Comparison of ENCODE assay signal across 27 cellular contexts in genomic region chr6:151414641-151415260, GRCh38.
"Had no signal": no experiment of that assay in that cellular context is flagged by ENCODE, and none has a peak within 500 bp of the region (broad histone marks: within the 10 kb centered on the region; RNA-seq: fewer than 3 reads in every experiment).

No MANE protein-coding gene starts in this region.

- H3K27me3 ChIP-seq: adrenal gland, body of pancreas, esophagus squamous epithelium, heart right ventricle, left lung, pancreas, tibial nerve had no signal

- H3K9me3 ChIP-seq: body of pancreas, esophagus squamous epithelium, heart right ventricle, left lung, lower lobe of right lung, pancreas, prostate gland, tibial nerve had no signal

- H3K27ac Mint-ChIP-seq: activated CD4-positive, alpha-beta memory T cell treated with anti-CD3 and anti-CD28 coated beads, Interleukin-2, amount 10 ng/mL, durations not matched to agents 7 days and 5 days; stimulated activated memory B cell treated with anti-CD40 and anti-IgM and Interleukin-4, amounts not matched to agents 10 μg/mL and 1 μg/mL and 100 μg/mL, for 72 hours had no signal

- H3K4me3 Mint-ChIP-seq: activated CD4-positive, alpha-beta memory T cell treated with anti-CD3 and anti-CD28 coated beads, Interleukin-2, amount 10 ng/mL, durations not matched to agents 7 days and 5 days; activated CD4-positive, alpha-beta T cell treated with anti-CD3 and anti-CD28 coated beads, Interleukin-2, amount 10 ng/mL, durations not matched to agents 7 days and 5 days; activated T-cell treated with anti-CD3 and anti-CD28 coated beads, Interleukin-2, amount 50 U/mL, for 4 hours; stimulated activated memory B cell treated with anti-CD40 and anti-IgM and Interleukin-4, amounts not matched to agents 10 μg/mL and 1 μg/mL and 100 μg/mL, for 72 hours had no signal

- H3K27ac ChIP-seq: adrenal gland, body of pancreas, epithelial cell of prostate, esophagus squamous epithelium, heart right ventricle, left lung, lower lobe of right lung, pancreas, prostate gland, tibial nerve had no signal

- H3K4me2 ChIP-seq: smooth muscle cell had no signal

- H3K4me1 ChIP-seq: adrenal gland, body of pancreas, esophagus squamous epithelium, heart right ventricle, left lung, lower lobe of right lung, pancreas, prostate gland, tibial nerve had no signal

- DNase-seq: activated CD4-positive, alpha-beta memory T cell treated with anti-CD3 and anti-CD28 coated beads, Interleukin-2, amount 10 ng/mL, durations not matched to agents 7 days and 5 days; activated CD4-positive, alpha-beta T cell treated with anti-CD3 and anti-CD28 coated beads, Interleukin-2, amount 10 ng/mL, durations not matched to agents 7 days and 5 days; activated CD4-positive, CD25-positive, alpha-beta regulatory T cell treated with anti-CD3 and anti-CD28 coated beads, Interleukin-2, amount 50 U/mL, for 72 hours; activated CD8-positive, alpha-beta memory T cell treated with anti-CD3 and anti-CD28 coated beads, Interleukin-2, amount 50 U/mL, for 48 hours; activated naive CD4-positive, alpha-beta T cell; activated T-cell treated with anti-CD3 and anti-CD28 coated beads, Interleukin-2, amount 50 U/mL, for 4 hours; adrenal gland; aorta; body of pancreas; dermis blood vessel endothelial cell; effector CD4-positive, alpha-beta T cell; esophagus squamous epithelium; foreskin melanocyte; heart right ventricle; left lung; lower lobe of right lung; mesenchymal stem cell; pancreas; stimulated activated CD4-positive, alpha-beta T cell treated with anti-CD3 and anti-CD28 coated beads, Interleukin-1b, Interleukin-23, amount 100 ng/mL, for 48 hours; stimulated activated CD4-positive, alpha-beta T cell treated with anti-CD3 and anti-CD28 coated beads, Interleukin-4, amount 100 ng/mL, for 4 hours; stimulated activated CD8-positive, alpha-beta memory T cell treated with anti-CD3 and anti-CD28 coated beads, Interleukin-4, amount 100 ng/mL, for 48 hours; T-helper 2 cell had no signal

- ATAC-seq: body of pancreas; heart right ventricle; left lung; lower lobe of right lung; pancreas; stimulated activated memory B cell treated with anti-CD40 and anti-IgM and Interleukin-4, amounts not matched to agents 10 μg/mL and 1 μg/mL and 100 μg/mL, for 72 hours had no signal

- H3K4me3 ChIP-seq: adrenal gland, body of pancreas, esophagus squamous epithelium, heart right ventricle, left lung, lower lobe of right lung, pancreas, prostate gland, smooth muscle cell, tibial nerve had no signal

- H3K27me3 Mint-ChIP-seq: activated CD4-positive, alpha-beta memory T cell treated with anti-CD3 and anti-CD28 coated beads, Interleukin-2, amount 10 ng/mL, durations not matched to agents 7 days and 5 days; activated CD4-positive, alpha-beta T cell treated with anti-CD3 and anti-CD28 coated beads, Interleukin-2, amount 10 ng/mL, durations not matched to agents 7 days and 5 days; stimulated activated memory B cell treated with anti-CD40 and anti-IgM and Interleukin-4, amounts not matched to agents 10 μg/mL and 1 μg/mL and 100 μg/mL, for 72 hours had no signal
